Comparison of ENCODE assay signal across 21 cellular contexts in the genomic region with DNA sequence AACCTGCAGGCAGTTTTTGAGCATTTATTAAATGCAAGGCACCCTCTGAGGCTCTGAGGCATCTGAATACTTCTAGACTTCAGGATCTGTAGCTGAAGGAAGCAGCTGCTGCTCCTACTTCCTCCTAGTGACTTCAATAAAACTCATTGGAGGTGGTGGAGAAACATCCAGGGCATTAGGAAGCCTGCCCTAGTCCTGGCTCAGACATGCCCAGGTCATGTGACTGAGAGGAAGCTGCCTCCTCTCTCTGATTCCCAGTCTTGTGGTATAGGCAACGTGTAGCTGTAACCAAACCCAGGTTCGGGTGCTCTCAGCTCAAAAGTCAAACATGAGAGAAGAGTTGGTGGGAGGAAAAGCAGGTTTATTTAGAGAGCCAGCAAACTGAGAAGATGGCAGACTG.
DNase-seq lines count a peak whose midpoint lies in the region; ATAC-seq, FAIRE-seq and TF ChIP-seq lines count a peak whose summit lies in the region.
"Had no signal": no experiment of that assay in that cellular context is flagged by ENCODE, and none has a peak within 500 bp of the region (broad histone marks: within the 10 kb centered on the region; RNA-seq: fewer than 3 reads in every experiment).

No MANE protein-coding gene starts in this region.

- H3K27ac Mint-ChIP-seq in neural crest cell (ENCODE audit: unreplicated experiment) = peak overlapping the region; percentile 89
- H3K27ac Mint-ChIP-seq: CD8-positive, alpha-beta memory T cell; endodermal cell had no signal

- H3K9me3 Mint-ChIP-seq in neural crest cell = no peaks in the 10 kb centered on the region
- H3K9me3 Mint-ChIP-seq: endodermal cell had no signal

- H3K27me3 Mint-ChIP-seq in neural crest cell (ENCODE audit: low read depth) = no peaks in the 10 kb centered on the region

- H3K4me3 ChIP-seq in bronchial epithelial cell (ENCODE audit: low read depth, low read length) = no peak overlapping the region
- H3K4me3 ChIP-seq: colonic mucosa, gastroesophageal sphincter had no signal

- H3K36me3 ChIP-seq in bronchial epithelial cell (ENCODE audit: control insufficient read depth, insufficient read depth, low read length) = no peaks in the 10 kb centered on the region
- H3K36me3 ChIP-seq: colonic mucosa, gastroesophageal sphincter had no signal

- no peaks in the 10 kb centered on the region for H3K36me3 Mint-ChIP-seq in neural crest cell (ENCODE audit: low read depth)
- H3K36me3 Mint-ChIP-seq: CD8-positive, alpha-beta memory T cell had no signal

- no peaks in the 10 kb centered on the region for H3K27me3 ChIP-seq in bronchial epithelial cell (ENCODE audit: control insufficient read depth, insufficient read depth, low read length)
- H3K27me3 ChIP-seq: colonic mucosa, gastroesophageal sphincter had no signal

- DNase-seq in DMS153 (lab: John Stamatoyannopoulos, UW) = peak; percentile 18
- no peak for DNase-seq in DMS153 treated with DMSO at 0.1 percent for 48 hours (lab: John Stamatoyannopoulos, UW; ENCODE audit: unreplicated experiment)
- peak; percentile 25 for DNase-seq in MV-4-11 (lab: John Stamatoyannopoulos, UW)
- peak; percentile 23 for DNase-seq in bronchial epithelial cell (ENCODE audit: low read depth)
- no peak for DNase-seq in neural crest cell (ENCODE audit: low read depth, low spot score)
- no peak for DNase-seq in NCI-H1092 (lab: John Stamatoyannopoulos, UW)
- DNase-seq: activated naive CD4-positive, alpha-beta T cell treated with Interleukin-2 at 50 U/mL for 16 hours; activated T-cell treated with anti-CD3 and anti-CD28 coated beads, Interleukin-2, amount 50 U/mL, for 48 hours; CD8-positive, alpha-beta memory T cell; colonic mucosa; DMS79 treated with DMSO at 0.1 percent for 48 hours; endodermal cell; mammary epithelial cell; NCI-H1092 treated with DMSO at 0.1 percent for 48 hours; NCI-H1930; OCI-M1; trophoblast cell had no signal

- H3K4me1 Mint-ChIP-seq in neural crest cell = peaks cover 20% of the 10 kb centered on the region
- H3K4me1 Mint-ChIP-seq: CD8-positive, alpha-beta memory T cell; endodermal cell had no signal

- H3K4me3 Mint-ChIP-seq in neural crest cell = no peak overlapping the region
- H3K4me3 Mint-ChIP-seq: CD8-positive, alpha-beta memory T cell; endodermal cell had no signal

- no peak for FAIRE-seq in bronchial epithelial cell (lab: Jason Lieb, UNC)
- FAIRE-seq: H54 had no signal

- TF ChIP-seq CTCF in bronchial epithelial cell (IDR thresholded peaks at IDR 0.05; ENCODE audit: insufficient read depth, low read length, severe bottlenecking) (no peak), neural crest cell (conservative IDR thresholded peaks at IDR 0.05) (no peak)

- no peak for ATAC-seq in GM21367 (IDR thresholded peaks at IDR 0.05; ENCODE audit: unreplicated experiment)
- no peak for ATAC-seq in GM21526 (IDR thresholded peaks at IDR 0.05; ENCODE audit: low FRiP score, unreplicated experiment)
- ATAC-seq: gastroesophageal sphincter had no signal

Comparison
In these comparisons a context has a peak if more than half of its experiments do, and no peak if none do; other contexts are left out.
1. DNase-seq: peak in DMS153 (single experiment), MV-4-11 (single experiment) and bronchial epithelial cell (single experiment); none in DMS153 treated with DMSO at 0.1 percent for 48 hours (single experiment), neural crest cell (single experiment) and NCI-H1092 (single experiment).